8 cellular contexts compared by ENCODE assay signal in the genomic region with DNA sequence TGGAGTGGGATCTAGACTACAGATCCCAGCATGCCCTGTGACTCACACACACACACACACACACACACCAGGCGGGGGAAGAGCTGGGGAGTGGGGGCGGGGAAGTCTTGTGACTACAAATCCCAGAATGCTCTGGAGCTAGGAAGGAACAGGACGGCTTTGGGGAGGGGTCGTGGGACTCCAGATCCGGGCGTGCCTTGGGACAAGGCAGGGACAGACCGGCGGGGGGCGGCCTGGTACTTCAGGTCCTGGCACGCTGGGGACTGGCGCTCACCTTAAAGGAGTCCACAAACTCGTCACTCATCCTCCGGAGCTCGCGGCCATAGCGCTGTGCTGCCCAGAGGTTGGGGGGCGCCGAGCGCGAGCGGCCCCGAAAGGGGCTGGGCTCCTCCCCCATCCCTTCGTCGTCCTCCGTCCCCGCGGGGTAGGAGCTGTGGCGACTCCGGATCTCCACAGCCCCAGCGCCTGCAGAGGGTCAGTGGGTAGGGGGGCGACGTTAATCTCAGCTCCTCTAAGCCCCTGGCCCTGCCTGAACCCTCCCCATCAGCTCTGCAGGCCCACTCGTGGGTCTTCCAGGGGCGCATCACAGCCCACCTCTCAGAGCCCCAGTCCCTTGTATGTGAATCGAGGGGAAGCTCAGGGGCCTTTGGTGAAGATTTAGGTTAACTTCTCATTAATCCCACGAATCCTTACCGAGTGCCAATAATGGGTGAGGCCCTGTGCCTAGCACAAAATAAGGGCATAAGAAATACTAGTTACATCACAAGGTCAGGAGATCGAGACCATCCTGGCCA. TPM values are rescaled to one million over a fixed set of nuclear protein-coding genes. Genes with fewer than 3 reads are reported as not detected.
DNase-seq lines count a peak whose midpoint lies in the region; ATAC-seq and TF ChIP-seq lines count a peak whose summit lies in the region.

No MANE protein-coding gene starts in this region.

- peaks cover 13% of the 10 kb centered on the region for H3K27me3 Mint-ChIP-seq in neural progenitor cell (ENCODE audit: insufficient read depth, low read depth)
- no peaks in the 10 kb centered on the region for H3K27me3 Mint-ChIP-seq in stimulated activated naive CD8-positive, alpha-beta T cell treated with anti-CD3 and anti-CD28 coated beads, Interleukin-15, amount 100 ng/mL, for 72 hours

- peak overlapping the region; percentile 95 for H3K27ac Mint-ChIP-seq in neural progenitor cell
- H3K27ac Mint-ChIP-seq in stimulated activated naive CD8-positive, alpha-beta T cell treated with anti-CD3 and anti-CD28 coated beads, Interleukin-15, amount 100 ng/mL, for 72 hours: peak overlapping the region; percentile 91 to 99

- peak overlapping the region; percentile 81 for H3K4me2 ChIP-seq in neural progenitor cell

- H3K9me3 ChIP-seq in ES-I3 (ENCODE audit: control insufficient read depth, insufficient read depth, low read length) (no peaks in the 10 kb centered on the region), MG63 (no peaks in the 10 kb centered on the region), SJCRH30 (replicated peaks) (no peaks in the 10 kb centered on the region), neural progenitor cell (ENCODE audit: low read depth) (no peaks in the 10 kb centered on the region)

- peak overlapping the region; percentile 50 for H3K27ac ChIP-seq in SJCRH30
- peak overlapping the region; percentile 71 for H3K27ac ChIP-seq in foreskin keratinocyte
- H3K27ac ChIP-seq in neural progenitor cell: no peak overlapping the region

- peak overlapping the region; percentile 89 for H3K4me3 Mint-ChIP-seq in neural progenitor cell
- peak overlapping the region; percentile 87 to 96 for H3K4me3 Mint-ChIP-seq in stimulated activated naive CD8-positive, alpha-beta T cell treated with anti-CD3 and anti-CD28 coated beads, Interleukin-15, amount 100 ng/mL, for 72 hours

- ATAC-seq in foreskin keratinocyte: peak; percentile 7
- ATAC-seq in stimulated activated naive CD8-positive, alpha-beta T cell treated with anti-CD3 and anti-CD28 coated beads, Interleukin-15, amount 100 ng/mL, for 72 hours: peak; percentile 32
- no peak for ATAC-seq in HG03571 (IDR thresholded peaks at IDR 0.05; ENCODE audit: unreplicated experiment)

- TF ChIP-seq CTCF in foreskin keratinocyte (conservative IDR thresholded peaks at IDR 0.05) (peak; percentile 29), neural progenitor cell (IDR thresholded peaks at IDR 0.05) (peak; percentile 44)

- H3K36me3 Mint-ChIP-seq in neural progenitor cell: peaks cover under 1% of the 10 kb centered on the region

- peaks cover 38% of the 10 kb centered on the region for H3K4me1 Mint-ChIP-seq in neural progenitor cell
- peaks cover 37% of the 10 kb centered on the region for H3K4me1 Mint-ChIP-seq in stimulated activated naive CD8-positive, alpha-beta T cell treated with anti-CD3 and anti-CD28 coated beads, Interleukin-15, amount 100 ng/mL, for 72 hours

- peak overlapping the region; percentile 41 for H2AFZ ChIP-seq in neural progenitor cell (replicated peaks)

- no peaks in the 10 kb centered on the region for H3K9me3 Mint-ChIP-seq in neural progenitor cell
- no peaks in the 10 kb centered on the region for H3K9me3 Mint-ChIP-seq in stimulated activated naive CD8-positive, alpha-beta T cell treated with anti-CD3 and anti-CD28 coated beads, Interleukin-15, amount 100 ng/mL, for 72 hours

- DNase-seq in MG63 (no peak), SJCRH30 (peak; percentile 85 to 90), foreskin keratinocyte (peak; percentile 77 to 82), neural progenitor cell (ENCODE audit: low spot score) (peak; percentile 98)
- peak; percentile 50 to 81 (median 69) for DNase-seq in activated naive CD4-positive, alpha-beta T cell (lab: John Stamatoyannopoulos, UW)
- DNase-seq in stimulated activated naive CD8-positive, alpha-beta T cell treated with anti-CD3 and anti-CD28 coated beads, Interleukin-15, amount 100 ng/mL, for 72 hours: peak; percentile 71 to 81

- H3F3A ChIP-seq in neural progenitor cell (ENCODE audit: low read depth): peaks cover 35% of the 10 kb centered on the region

- peaks cover 13% of the 10 kb centered on the region; the same call in 1 of the 2 replicates for H3K4me1 ChIP-seq in ES-I3 (ENCODE audit: insufficient read depth, low read length)
- no peaks in the 10 kb centered on the region; the same call in 1 of the 2 replicates for H3K4me1 ChIP-seq in SJCRH30
- H3K4me1 ChIP-seq in foreskin keratinocyte: peaks cover 8% of the 10 kb centered on the region
- H3K4me1 ChIP-seq in neural progenitor cell: peaks cover 12% of the 10 kb centered on the region

- no peaks in the 10 kb centered on the region; the same call in 1 of the 2 replicates for H3K36me3 ChIP-seq in ES-I3 (ENCODE audit: insufficient read depth, low read length)
- H3K36me3 ChIP-seq in MG63: peaks cover 15% of the 10 kb centered on the region
- H3K36me3 ChIP-seq in SJCRH30: peaks cover 1% of the 10 kb centered on the region; the same call in 1 of the 2 replicates
- no peaks in the 10 kb centered on the region for H3K36me3 ChIP-seq in neural progenitor cell

- peak overlapping the region; percentile 78 for H3K9ac ChIP-seq in ES-I3 (ENCODE audit: low read depth, low read length)
- H3K9ac ChIP-seq in neural progenitor cell: peak overlapping the region; percentile 24

- peak overlapping the region; percentile 64 for H3K4me3 ChIP-seq in MG63
- peak overlapping the region; percentile 76 for H3K4me3 ChIP-seq in SJCRH30
- H3K4me3 ChIP-seq in neural progenitor cell: peak overlapping the region; percentile 57

- H4K20me1 ChIP-seq in neural progenitor cell (ENCODE audit: low read depth): peaks cover 4% of the 10 kb centered on the region

- H3K27me3 ChIP-seq in MG63: no peaks in the 10 kb centered on the region
- no peaks in the 10 kb centered on the region for H3K27me3 ChIP-seq in SJCRH30
- no peaks in the 10 kb centered on the region for H3K27me3 ChIP-seq in foreskin keratinocyte
- no peaks in the 10 kb centered on the region for H3K27me3 ChIP-seq in neural progenitor cell

- no peaks in the 10 kb centered on the region for H3K79me2 ChIP-seq in neural progenitor cell (ENCODE audit: low read depth)

RNA-seq across cellular contexts. Expression of a gene that starts 12.9 kb away (rescaled TPM):
- 127 and 166 TPM in 2 replicates for total RNA-seq in MG63 (2014; rRNA removed; shearing (Covaris generic); ENCODE audit: low replicate concordance)
- total RNA-seq in SJCRH30 (2014; rRNA removed; shearing (Covaris generic)): 25.9 and 32.0 TPM in 2 replicates
- total RNA-seq in foreskin keratinocyte (125 TPM in 2 replicates), neural progenitor cell (ENCODE audit: low replicate concordance) (19.0 and 49.6 TPM in 2 replicates)
- 181 TPM in 2 replicates for polyA plus RNA-seq in foreskin keratinocyte

RNA-seq across cellular contexts. Expression of a gene that starts 14.1 kb away (rescaled TPM):
- 14.9 and 15.0 TPM in 2 replicates for total RNA-seq in MG63 (2014; rRNA removed; shearing (Covaris generic); ENCODE audit: low replicate concordance)
- 16.1 and 17.6 TPM in 2 replicates for total RNA-seq in SJCRH30 (2014; rRNA removed; shearing (Covaris generic))
- total RNA-seq in foreskin keratinocyte (18.3 and 19.0 TPM in 2 replicates), neural progenitor cell (ENCODE audit: low replicate concordance) (4.9 and 30.8 TPM in 2 replicates)
- 29.0 and 31.2 TPM in 2 replicates for polyA plus RNA-seq in foreskin keratinocyte

RNA-seq across cellular contexts. Expression of a gene that starts 19.6 kb away (rescaled TPM):
- not detected in 2 replicates for total RNA-seq in MG63 (2014; rRNA removed; shearing (Covaris generic); ENCODE audit: low replicate concordance)
- total RNA-seq in SJCRH30 (2014; rRNA removed; shearing (Covaris generic)): not detected in 2 replicates
- total RNA-seq in foreskin keratinocyte (not detected in 2 replicates), neural progenitor cell (ENCODE audit: low replicate concordance) (0.19 TPM in 1 of 2 replicates, not detected in the other)
- 0.03 and 0.06 TPM in 2 replicates for polyA plus RNA-seq in foreskin keratinocyte

RNA-seq across cellular contexts. Expression of a gene that starts 20.2 kb away (rescaled TPM):
- total RNA-seq in MG63 (2014; rRNA removed; shearing (Covaris generic); ENCODE audit: low replicate concordance): 24.8 and 37.4 TPM in 2 replicates
- total RNA-seq in SJCRH30 (2014; rRNA removed; shearing (Covaris generic)): 35.8 and 38.3 TPM in 2 replicates
- total RNA-seq in foreskin keratinocyte (66.4 and 79.6 TPM in 2 replicates), neural progenitor cell (ENCODE audit: low replicate concordance) (15.6 and 43.4 TPM in 2 replicates)
- polyA plus RNA-seq in foreskin keratinocyte: 37.1 and 40.6 TPM in 2 replicates

RNA-seq across cellular contexts. Expression of a gene that starts 24.8 kb away (rescaled TPM):
- total RNA-seq in MG63 (2014; rRNA removed; shearing (Covaris generic); ENCODE audit: low replicate concordance): 506 and 662 TPM in 2 replicates
- total RNA-seq in SJCRH30 (2014; rRNA removed; shearing (Covaris generic)): 556 and 639 TPM in 2 replicates
- total RNA-seq in foreskin keratinocyte: 591 and 629 TPM in 2 replicates
- polyA plus RNA-seq in foreskin keratinocyte: 706 and 722 TPM in 2 replicates
- total RNA-seq in neural progenitor cell (ENCODE audit: low replicate concordance): 107 and 167 TPM in 2 replicates
